1 cellular context compared by ENCODE assay signal in the genomic region with DNA sequence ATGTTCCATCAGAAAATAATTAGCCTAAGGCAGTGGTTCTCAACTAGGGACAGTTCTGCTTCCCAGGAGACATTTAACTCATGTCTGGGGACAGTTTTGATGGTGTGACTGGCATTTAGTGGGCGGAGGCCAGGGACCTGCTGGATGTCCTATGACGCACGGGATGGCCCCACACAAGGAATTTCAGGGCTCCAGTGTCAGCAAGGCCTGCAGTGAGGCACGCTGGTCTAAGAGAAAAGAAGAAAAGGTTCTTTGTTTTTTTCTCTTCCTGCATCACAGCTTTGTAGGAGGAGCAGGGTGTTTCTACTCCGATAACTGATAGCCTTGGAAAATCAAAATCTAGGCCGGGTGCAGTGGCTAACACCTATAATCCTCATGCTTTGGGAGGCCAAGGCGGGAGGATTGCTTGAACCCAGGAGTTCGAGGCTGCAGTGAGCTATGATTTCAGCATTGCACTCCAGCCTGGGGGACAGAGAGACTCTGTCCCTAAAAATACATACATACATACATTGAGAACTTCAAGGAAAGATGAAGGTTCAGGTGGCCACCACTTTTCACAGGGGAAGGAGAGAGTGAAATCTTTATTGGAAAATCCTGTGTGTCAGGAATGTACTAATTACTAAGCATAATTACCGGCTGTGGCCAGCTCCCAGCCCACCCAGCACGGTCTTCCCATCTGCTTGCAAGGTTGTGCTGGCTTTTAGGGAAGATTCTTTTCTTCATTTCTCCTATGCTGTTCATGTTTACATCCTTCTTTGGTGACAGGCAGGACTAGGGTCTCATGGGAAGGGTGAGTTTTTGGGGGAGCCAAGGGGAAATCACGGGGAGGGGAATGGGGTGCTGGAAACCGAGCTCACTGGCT.
TF ChIP-seq lines count a peak whose summit lies in the region.

No MANE protein-coding gene starts in this region.

TF ChIP-seq in HepG2, 621 proteins besides CTCF, POLR2A, EP300 and RAD21 (continued from another document):
- TF ChIP-seq, protein P1, sequence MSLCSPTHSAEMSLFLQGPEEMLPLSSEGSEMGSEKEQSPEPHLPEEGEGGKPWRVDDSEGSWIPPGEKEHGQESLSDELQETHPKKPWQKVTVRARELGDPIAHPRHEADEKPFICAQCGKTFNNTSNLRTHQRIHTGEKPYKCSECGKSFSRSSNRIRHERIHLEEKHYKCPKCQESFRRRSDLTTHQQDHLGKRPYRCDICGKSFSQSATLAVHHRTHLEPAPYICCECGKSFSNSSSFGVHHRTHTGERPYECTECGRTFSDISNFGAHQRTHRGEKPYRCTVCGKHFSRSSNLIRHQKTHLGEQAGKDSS (CRISPR knock-in tag; IDR thresholded peaks at IDR 0.05; ENCODE audit: borderline replicate concordance, low read depth) = no peak
- TF ChIP-seq ATF1 (CRISPR knock-in tag; IDR thresholded peaks at IDR 0.05) = peak; percentile 48; the same call in 1 of the 2 replicates
- no peak for TF ChIP-seq HCFC1 (IDR thresholded peaks at IDR 0.05; ENCODE audit: low read depth, low read length)
- no peak for TF ChIP-seq ZNF83 (CRISPR knock-in tag; IDR thresholded peaks at IDR 0.05; ENCODE audit: borderline replicate concordance)
- TF ChIP-seq MEIS1 (CRISPR knock-in tag; IDR thresholded peaks at IDR 0.05; ENCODE audit: borderline replicate concordance) = no peak
- TF ChIP-seq ZNF670 (CRISPR knock-in tag; IDR thresholded peaks at IDR 0.05; ENCODE audit: borderline replicate concordance) = no peak
- no peak for TF ChIP-seq REPIN1 (CRISPR knock-in tag; IDR thresholded peaks at IDR 0.05; ENCODE audit: borderline replicate concordance, low read depth)
- TF ChIP-seq, protein P2, sequence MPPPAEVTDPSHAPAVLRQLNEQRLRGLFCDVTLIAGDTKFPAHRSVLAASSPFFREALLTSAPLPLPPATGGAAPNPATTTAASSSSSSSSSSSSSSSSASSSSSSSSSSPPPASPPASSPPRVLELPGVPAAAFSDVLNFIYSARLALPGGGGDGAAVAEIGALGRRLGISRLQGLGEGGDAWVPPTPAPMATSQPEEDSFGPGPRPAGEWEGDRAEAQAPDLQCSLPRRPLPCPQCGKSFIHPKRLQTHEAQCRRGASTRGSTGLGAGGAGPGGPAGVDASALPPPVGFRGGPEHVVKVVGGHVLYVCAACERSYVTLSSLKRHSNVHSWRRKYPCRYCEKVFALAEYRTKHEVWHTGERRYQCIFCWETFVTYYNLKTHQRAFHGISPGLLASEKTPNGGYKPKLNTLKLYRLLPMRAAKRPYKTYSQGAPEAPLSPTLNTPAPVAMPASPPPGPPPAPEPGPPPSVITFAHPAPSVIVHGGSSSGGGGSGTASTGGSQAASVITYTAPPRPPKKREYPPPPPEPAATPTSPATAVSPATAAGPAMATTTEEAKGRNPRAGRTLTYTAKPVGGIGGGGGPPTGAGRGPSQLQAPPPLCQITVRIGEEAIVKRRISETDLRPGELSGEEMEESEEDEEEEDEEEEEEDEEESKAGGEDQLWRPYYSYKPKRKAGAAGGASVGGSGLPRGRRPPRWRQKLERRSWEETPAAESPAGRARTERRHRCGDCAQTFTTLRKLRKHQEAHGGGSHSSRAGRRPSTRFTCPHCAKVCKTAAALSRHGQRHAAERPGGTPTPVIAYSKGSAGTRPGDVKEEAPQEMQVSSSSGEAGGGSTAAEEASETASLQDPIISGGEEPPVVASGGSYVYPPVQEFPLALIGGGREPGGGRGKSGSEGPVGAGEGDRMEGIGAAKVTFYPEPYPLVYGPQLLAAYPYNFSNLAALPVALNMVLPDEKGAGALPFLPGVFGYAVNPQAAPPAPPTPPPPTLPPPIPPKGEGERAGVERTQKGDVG (CRISPR knock-in tag; IDR thresholded peaks at IDR 0.05; ENCODE audit: borderline replicate concordance) = no peak
- TF ChIP-seq, protein P3, sequence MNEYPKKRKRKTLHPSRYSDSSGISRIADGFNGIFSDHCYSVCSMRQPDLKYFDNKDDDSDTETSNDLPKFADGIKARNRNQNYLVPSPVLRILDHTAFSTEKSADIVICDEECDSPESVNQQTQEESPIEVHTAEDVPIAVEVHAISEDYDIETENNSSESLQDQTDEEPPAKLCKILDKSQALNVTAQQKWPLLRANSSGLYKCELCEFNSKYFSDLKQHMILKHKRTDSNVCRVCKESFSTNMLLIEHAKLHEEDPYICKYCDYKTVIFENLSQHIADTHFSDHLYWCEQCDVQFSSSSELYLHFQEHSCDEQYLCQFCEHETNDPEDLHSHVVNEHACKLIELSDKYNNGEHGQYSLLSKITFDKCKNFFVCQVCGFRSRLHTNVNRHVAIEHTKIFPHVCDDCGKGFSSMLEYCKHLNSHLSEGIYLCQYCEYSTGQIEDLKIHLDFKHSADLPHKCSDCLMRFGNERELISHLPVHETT (CRISPR knock-in tag; conservative IDR thresholded peaks at IDR 0.05) = no peak
- TF ChIP-seq ZSCAN31 (CRISPR knock-in tag; IDR thresholded peaks at IDR 0.05; ENCODE audit: low read depth) = no peak
- TF ChIP-seq MED8 (CRISPR knock-in tag; IDR thresholded peaks at IDR 0.05; ENCODE audit: insufficient replicate concordance) = no peak
- no peak; the same call in 1 of the 2 replicates for TF ChIP-seq SIX1 (CRISPR knock-in tag; IDR thresholded peaks at IDR 0.05; ENCODE audit: borderline replicate concordance)
- TF ChIP-seq ARNT2 (CRISPR knock-in tag; IDR thresholded peaks at IDR 0.05; ENCODE audit: low read depth) = no peak
